9 cellular contexts compared by ENCODE assay signal in genomic region chr5:36606052-36606436, GRCh38. TPM values are rescaled to one million over a fixed set of nuclear protein-coding genes. Genes with fewer than 3 reads are reported as not detected.
A peak's percentile ranks its signal among the peaks of the same experiment; 100 is the strongest.
DNase-seq lines count a peak whose midpoint lies in the region; ATAC-seq and TF ChIP-seq lines count a peak whose summit lies in the region.
"Had no signal": no experiment of that assay in that cellular context is flagged by ENCODE, and none has a peak within 500 bp of the region (broad histone marks: within the 10 kb centered on the region; RNA-seq: fewer than 3 reads in every experiment).

No MANE protein-coding gene starts in this region.

- H3K9me3 ChIP-seq in mononuclear cell (ENCODE audit: low read depth, low read length), result no peaks in the 10 kb centered on the region
- H3K9me3 ChIP-seq in aorta (ENCODE audit: control insufficient read depth, low read length), result no peaks in the 10 kb centered on the region

- H3K4me1 Mint-ChIP-seq in stimulated activated naive CD8-positive, alpha-beta T cell treated with anti-CD3 and anti-CD28 coated beads, Interleukin-15, Interleukin-2, amounts not matched to agents 100 ng/mL and 50 ng/mL, for 24 hours (ENCODE audit: low read depth), result peaks cover 21% of the 10 kb centered on the region

- no peaks in the 10 kb centered on the region for H3K36me3 ChIP-seq in aorta (ENCODE audit: control insufficient read depth in 1 of 2, insufficient read depth in 2 of 2, low read length in 1 of 2)

- ATAC-seq in stimulated activated naive CD8-positive, alpha-beta T cell treated with anti-CD3 and anti-CD28 coated beads, Interleukin-15, Interleukin-2, amounts not matched to agents 100 U/mL and 50 U/mL, for 24 hours, result no peak
- ATAC-seq in aorta (ENCODE audit: low FRiP score) (no peak), GM21360 (IDR thresholded peaks at IDR 0.05; ENCODE audit: unreplicated experiment) (no peak), GM18505 (IDR thresholded peaks at IDR 0.05; ENCODE audit: unreplicated experiment) (no peak)

- no peak for DNase-seq in stimulated activated naive CD8-positive, alpha-beta T cell treated with anti-CD3 and anti-CD28 coated beads, Interleukin-15, Interleukin-2, amounts not matched to agents 100 U/mL and 50 U/mL, for 24 hours
- DNase-seq in cardiac fibroblast (ENCODE audit: low read depth in 2 of 2), result no peak
- no peak for DNase-seq in aorta
- no peak for DNase-seq in LoVo (ENCODE audit: low spot score)

- H3K27ac Mint-ChIP-seq in stimulated activated naive CD8-positive, alpha-beta T cell treated with anti-CD3 and anti-CD28 coated beads, Interleukin-15, Interleukin-2, amounts not matched to agents 100 ng/mL and 50 ng/mL, for 24 hours, result peak overlapping the region; percentile 88

- H3K4me3 Mint-ChIP-seq in stimulated activated naive CD8-positive, alpha-beta T cell treated with anti-CD3 and anti-CD28 coated beads, Interleukin-15, Interleukin-2, amounts not matched to agents 100 ng/mL and 50 ng/mL, for 24 hours, result peak overlapping the region; percentile 90

- no peak for TF ChIP-seq CTCF in cardiac fibroblast (IDR thresholded peaks at IDR 0.05; ENCODE audit: low read depth, low read length)

- H3K27ac ChIP-seq in aorta (ENCODE audit: low read depth in 1 of 2, low read length in 2 of 2), result no peak overlapping the region

- H3K9me3 Mint-ChIP-seq in stimulated activated naive CD8-positive, alpha-beta T cell treated with anti-CD3 and anti-CD28 coated beads, Interleukin-15, Interleukin-2, amounts not matched to agents 100 ng/mL and 50 ng/mL, for 24 hours, result no peaks in the 10 kb centered on the region

- TF ChIP-seq POLR2A in GM18505 (IDR thresholded peaks at IDR 0.05; ENCODE audit: borderline replicate concordance, extremely low read depth, insufficient read depth, insufficient read length), result no peak

- intact Hi-C loops in aorta (cut with DNase I), result no loop called here

- H3K4me1 ChIP-seq in mononuclear cell (ENCODE audit: insufficient read depth, low read length) (peaks cover 19% of the 10 kb centered on the region), aorta (ENCODE audit: control insufficient read depth in 1 of 2, insufficient read depth in 2 of 2, low read length in 2 of 2) (no peaks in the 10 kb centered on the region)

- peaks cover 71% of the 10 kb centered on the region for H3K27me3 Mint-ChIP-seq in stimulated activated naive CD8-positive, alpha-beta T cell treated with anti-CD3 and anti-CD28 coated beads, Interleukin-15, Interleukin-2, amounts not matched to agents 100 ng/mL and 50 ng/mL, for 24 hours

- H3K4me3 ChIP-seq in cardiac fibroblast (replicated peaks in 1 of 2; ENCODE audit: low read depth in 2 of 2, low read length in 2 of 2) (peak overlapping the region; percentile 51 to 59), mononuclear cell (ENCODE audit: low read length) (peak overlapping the region; percentile 53), aorta (ENCODE audit: low read length in 2 of 2) (peak overlapping the region; percentile 52 to 57)

- WGBS in aorta, 2 donors, result 5 to 6% methylated on average over 11 of the region's 11 CpGs

- H3K27me3 ChIP-seq in mononuclear cell (ENCODE audit: insufficient read depth, low read length) (peaks cover 27% of the 10 kb centered on the region), aorta (ENCODE audit: control insufficient read depth in 1 of 2, insufficient read depth in 2 of 2, low read length in 1 of 2) (no peaks in the 10 kb centered on the region)

- H3K36me3 Mint-ChIP-seq in stimulated activated naive CD8-positive, alpha-beta T cell treated with anti-CD3 and anti-CD28 coated beads, Interleukin-15, Interleukin-2, amounts not matched to agents 100 ng/mL and 50 ng/mL, for 24 hours (ENCODE audit: low read depth), result no peaks in the 10 kb centered on the region

RNA-seq across cellular contexts. Expression of gene SLC1A3, which starts 0.4 kb away (rescaled TPM):
- total RNA-seq in mononuclear cell (3.9 TPM), aorta (10 to 100 TPM; 12.4 to 23.5 TPM)
- 10 to 100 TPM in 1 of 2 donors, under 1 TPM in 1; 0.61 to 19.9 TPM for polyA plus RNA-seq in aorta
- total RNA-seq: pulmonary artery endothelial cell had no signal
